1 cellular context compared by ENCODE assay signal in the genomic region with DNA sequence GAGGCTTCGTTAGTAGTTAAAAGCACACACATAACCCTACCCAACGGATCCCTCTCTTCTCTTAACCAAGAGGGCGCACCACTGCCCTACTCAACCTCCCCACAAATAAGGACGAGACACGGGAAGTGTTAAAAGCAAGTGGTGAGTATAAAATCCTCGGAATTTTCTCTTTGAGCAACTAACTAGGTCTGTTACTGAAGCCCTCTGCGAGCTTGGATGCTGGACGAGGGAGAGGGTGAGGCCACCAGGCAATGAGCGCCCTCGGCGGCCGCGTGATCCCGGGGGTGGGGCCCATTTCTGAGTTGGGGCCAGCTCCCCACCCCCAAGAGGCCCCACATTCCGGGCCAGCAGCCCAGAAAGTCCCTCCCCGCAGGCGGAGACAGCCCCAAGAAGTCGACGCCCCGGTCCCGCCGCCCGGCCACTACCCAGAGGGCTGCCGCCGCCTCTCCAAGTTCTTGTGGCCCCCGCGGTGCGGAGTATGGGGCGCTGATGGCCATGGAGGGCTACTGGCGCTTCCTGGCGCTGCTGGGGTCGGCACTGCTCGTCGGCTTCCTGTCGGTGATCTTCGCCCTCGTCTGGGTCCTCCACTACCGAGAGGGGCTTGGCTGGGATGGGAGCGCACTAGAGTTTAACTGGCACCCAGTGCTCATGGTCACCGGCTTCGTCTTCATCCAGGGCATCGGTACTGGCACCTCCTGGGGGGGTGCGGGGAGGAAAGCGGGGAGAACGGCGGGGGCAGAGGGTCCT.
TF ChIP-seq lines count a peak whose summit lies in the region.

A gene with protein sequence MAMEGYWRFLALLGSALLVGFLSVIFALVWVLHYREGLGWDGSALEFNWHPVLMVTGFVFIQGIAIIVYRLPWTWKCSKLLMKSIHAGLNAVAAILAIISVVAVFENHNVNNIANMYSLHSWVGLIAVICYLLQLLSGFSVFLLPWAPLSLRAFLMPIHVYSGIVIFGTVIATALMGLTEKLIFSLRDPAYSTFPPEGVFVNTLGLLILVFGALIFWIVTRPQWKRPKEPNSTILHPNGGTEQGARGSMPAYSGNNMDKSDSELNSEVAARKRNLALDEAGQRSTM (plus strand): TSS at position 418 of the 747 bp plus-strand sequence. CDS start 72 bp downstream, at position 490.

TF ChIP-seq in endothelial cell of umbilical vein, 7 proteins besides CTCF, POLR2A, EP300 and RAD21 (continued from another document):
- TF ChIP-seq FOS (IDR thresholded peaks at IDR 0.05; ENCODE audit: borderline replicate concordance, insufficient read depth, low read length): no peak
TF ChIP-seq in endothelial cell of umbilical vein: peak in this region for 1.
